ENCODE assay signal across 12 cellular contexts in the genomic region with DNA sequence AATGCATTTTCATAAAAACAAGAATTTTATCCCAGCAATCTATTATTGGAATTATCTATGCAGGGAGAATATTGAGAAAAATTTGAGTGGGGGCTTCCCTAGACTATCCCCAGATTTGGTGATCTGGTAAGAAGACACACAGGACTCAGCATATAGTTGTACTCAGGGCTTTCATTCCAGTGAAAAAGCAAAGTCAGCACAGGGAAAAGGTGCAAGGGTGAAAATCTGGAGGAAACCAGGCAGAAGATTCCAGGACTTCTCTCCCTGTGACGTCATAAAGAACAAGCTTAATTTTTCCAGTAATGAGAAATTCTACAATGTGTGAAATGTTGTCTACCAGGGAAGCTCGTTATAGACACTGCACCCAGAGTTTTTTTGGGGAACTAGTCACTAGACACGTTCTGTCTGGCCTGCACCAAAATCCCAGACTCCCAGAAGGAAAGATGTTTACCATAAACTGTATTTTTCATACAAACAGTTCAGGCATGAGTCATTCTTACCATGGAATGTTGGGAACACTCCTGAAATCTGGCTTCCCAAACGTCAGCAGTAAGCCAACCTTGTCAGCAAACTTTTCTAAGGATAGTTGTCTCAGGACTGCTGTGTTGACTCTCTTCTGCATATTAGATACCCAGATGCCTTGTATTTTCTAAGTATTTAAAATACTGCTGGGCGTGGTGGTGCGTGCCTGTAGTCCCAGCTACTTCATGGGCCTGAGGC.
DNase-seq lines count a peak whose midpoint lies in the region; ATAC-seq and TF ChIP-seq lines count a peak whose summit lies in the region.
"Had no signal": no experiment of that assay in that cellular context is flagged by ENCODE, and none has a peak within 500 bp of the region (broad histone marks: within the 10 kb centered on the region; RNA-seq: fewer than 3 reads in every experiment).

No MANE protein-coding gene starts in this region.

- H3F3A ChIP-seq in GM23248 (ENCODE audit: insufficient read depth): peaks cover 9% of the 10 kb centered on the region; the same call in 1 of the 2 replicates

- 0 out of 2 replicates have a peak overlapping the region, but pooled peaks have one; percentile 7 for H2AFZ ChIP-seq in GM23248

- TF ChIP-seq POLR2A in adrenal gland (IDR thresholded peaks at IDR 0.05) (no peak), erythroblast (IDR thresholded peaks at IDR 0.05; ENCODE audit: low read length) (no peak)

- H3K9me3 ChIP-seq in GM23248 (ENCODE audit: low read depth) (no peaks in the 10 kb centered on the region), adrenal gland (replicated peaks in 1 of 3) (no peaks in the 10 kb centered on the region)

- peak overlapping the region; percentile 51 for H3K4me2 ChIP-seq in GM23248 (ENCODE audit: unreplicated experiment)

- in situ Hi-C loops in GM23248 (cut with MboI): no loop called here
- in situ Hi-C loops in G401 (cut with HindIII; ENCODE audit: low sequenced_read_pairs): no loop called here

- intact Hi-C loops in adrenal gland (cut with DNase I): no loop called here

- no peaks in the 10 kb centered on the region for H3K9me2 ChIP-seq in GM23248 (ENCODE audit: insufficient read depth)

- H3K4me3 ChIP-seq in GM23248 (peak overlapping the region; percentile 11; the same call in 1 of the 2 replicates), skeletal muscle cell (ENCODE audit: low read depth, low read length) (no peak overlapping the region), adrenal gland (no peak overlapping the region)
- H3K4me3 ChIP-seq: tibial artery had no signal

- peaks cover 14% of the 10 kb centered on the region for H3K4me1 ChIP-seq in GM23248 (ENCODE audit: insufficient read depth)
- no peaks in the 10 kb centered on the region for H3K4me1 ChIP-seq in adrenal gland (replicated peaks in 1 of 2)

- H3K36me3 ChIP-seq in GM23248 (ENCODE audit: low read depth) (peaks cover 10% of the 10 kb centered on the region; the same call in 1 of the 2 replicates), adrenal gland (replicated peaks in 1 of 2) (peaks cover 0 to 10% of the 10 kb centered on the region in 2 donors)

- H3K27me3 ChIP-seq in GM23248 (replicated peaks; ENCODE audit: insufficient read depth) (no peaks in the 10 kb centered on the region), adrenal gland (no peaks in the 10 kb centered on the region)
- H3K27me3 ChIP-seq: tibial artery had no signal

- 43 to 48% methylated on average over 6 of the region's 6 CpGs for WGBS in GM23248 (ENCODE audit: low coverage in 1 of 2, low lambda C conversion rate in 2 of 2, missing lambda C conversion rate in 2 of 2), 2 experiments
- WGBS in adrenal gland, 4 donors: 71 to 81% (median 74%) methylated on average over 6 of the region's 6 CpGs

- ATAC-seq in GM19467 (IDR thresholded peaks at IDR 0.05; ENCODE audit: unreplicated experiment): no peak

- peaks cover 37% of the 10 kb centered on the region for H3K79me2 ChIP-seq in GM23248 (ENCODE audit: insufficient read depth)

- peak overlapping the region; percentile 61 for H3K27ac ChIP-seq in GM23248
- no peak overlapping the region for H3K27ac ChIP-seq in adrenal gland

- no peaks in the 10 kb centered on the region; the same call in 1 of the 2 replicates for H4K20me1 ChIP-seq in GM23248 (ENCODE audit: insufficient read depth)

- TF ChIP-seq CTCF in adrenal gland (IDR thresholded peaks at IDR 0.05): no peak

- H3K9ac ChIP-seq in GM23248: 0 out of 2 replicates have a peak overlapping the region, but pooled peaks have one; percentile 11

- DNase-seq in GM23248: peak; percentile 72
- peak; percentile 21 for DNase-seq in amniotic stem cell (lab: John Stamatoyannopoulos, UW)
- peak; percentile 72 for DNase-seq in glomerular endothelial cell (ENCODE audit: extremely low read depth, low read depth, low spot score)
- peak; percentile 63 for DNase-seq in skeletal muscle cell (ENCODE audit: low read depth)
- DNase-seq in adrenal gland: no peak
- DNase-seq in G401 (ENCODE audit: low spot score): no peak
- DNase-seq in erythroblast (lab: John Stamatoyannopoulos, UW): no peak
- DNase-seq: DMS153, NCI-H510A, nucleus accumbens, tibial artery had no signal

Comparison
In these comparisons a context has a peak if more than half of its experiments do, and no peak if none do; other contexts are left out.
1. DNase-seq: peak in GM23248 (single experiment), amniotic stem cell (single experiment), glomerular endothelial cell (single experiment) and skeletal muscle cell (single experiment); none in adrenal gland (0 of 7), G401 (single experiment) and erythroblast (0 of 2).